8 cellular contexts compared by ENCODE assay signal in the genomic region with DNA sequence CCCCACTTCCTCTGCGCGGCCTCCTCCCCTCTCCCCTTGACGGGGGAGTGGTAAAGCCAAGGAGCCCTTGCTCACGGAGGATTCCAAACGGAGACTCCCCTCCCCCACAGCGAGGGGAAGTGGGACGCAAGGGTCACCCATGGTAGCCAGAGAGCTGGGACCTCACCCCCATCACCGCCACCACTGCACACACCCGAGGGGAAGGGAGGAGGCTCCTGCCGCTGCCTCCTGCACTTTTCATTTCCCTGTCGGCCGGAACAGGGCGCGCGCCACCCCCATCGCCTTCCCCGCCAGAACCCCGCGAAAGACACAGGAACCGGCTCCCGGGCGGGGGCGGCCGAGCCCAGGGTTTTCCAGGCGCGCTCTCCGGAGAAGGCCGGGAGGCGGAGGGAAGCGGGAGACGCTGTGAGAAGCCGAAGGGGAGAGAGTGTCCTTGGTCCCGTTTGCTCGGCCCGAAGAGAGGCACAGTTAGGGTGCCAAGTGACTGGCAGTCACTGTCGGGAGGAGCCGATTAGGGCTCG. TPM values are rescaled to one million over a fixed set of nuclear protein-coding genes. Genes with fewer than 3 reads are reported as not detected.
A peak's percentile ranks its signal among the peaks of the same experiment; 100 is the strongest.
DNase-seq lines count a peak whose midpoint lies in the region; TF ChIP-seq lines count a peak whose summit lies in the region.

No MANE protein-coding gene starts in this region.

- peak; percentile 8 for DNase-seq in NCI-H2196 (lab: John Stamatoyannopoulos, UW; ENCODE audit: unreplicated experiment)
- no peak for DNase-seq in NCI-H2196 treated with DMSO at 0.1 percent for 48 hours (lab: John Stamatoyannopoulos, UW; ENCODE audit: unreplicated experiment)
- peak; percentile 62 to 72 for DNase-seq in activated CD4-positive, alpha-beta T cell treated with anti-CD3 and anti-CD28 coated beads, Interleukin-2, amount 50 U/mL, for 48 hours
- DNase-seq in stomach: peak; percentile 44
- DNase-seq in NCI-H446 treated with DMSO at 0.1 percent for 48 hours (lab: John Stamatoyannopoulos, UW): no peak

- H3K4me2 ChIP-seq in Loucy (ENCODE audit: low read depth, low read length, poor library complexity, severe bottlenecking): peak overlapping the region; percentile 98

- TF ChIP-seq EP300 in stomach (IDR thresholded peaks at IDR 0.05): no peak

- H3K9me3 ChIP-seq in Loucy (ENCODE audit: insufficient read depth, low read depth, low read length): no peaks in the 10 kb centered on the region
- no peaks in the 10 kb centered on the region for H3K9me3 ChIP-seq in endocrine pancreas (ENCODE audit: control insufficient read depth, low read length)
- H3K9me3 ChIP-seq in mesodermal cell (ENCODE audit: control insufficient read depth, low read length): no peaks in the 10 kb centered on the region
- H3K9me3 ChIP-seq in stomach: no peaks in the 10 kb centered on the region

- TF ChIP-seq CTCF in Loucy (conservative IDR thresholded peaks at IDR 0.05; ENCODE audit: low read length): no peak
- TF ChIP-seq CTCF in stomach (IDR thresholded peaks at IDR 0.05): no peak

- peaks cover 45% of the 10 kb centered on the region for H4K20me1 ChIP-seq in Loucy (ENCODE audit: insufficient read depth, low read length, poor library complexity, severe bottlenecking)

- no peak for TF ChIP-seq POLR2A in stomach (IDR thresholded peaks at IDR 0.05)

- H3K36me3 ChIP-seq in Loucy (ENCODE audit: insufficient read depth, low read length) (peaks cover 12% of the 10 kb centered on the region), endocrine pancreas (ENCODE audit: control insufficient read depth, insufficient read depth, low read length) (no peaks in the 10 kb centered on the region), mesodermal cell (ENCODE audit: control insufficient read depth, insufficient read depth, low read length) (peaks cover 24% of the 10 kb centered on the region), stomach (peaks cover 1 to 19% (median 13%) of the 10 kb centered on the region in 4 donors)

- H3K9me2 ChIP-seq in Loucy (replicated peaks; ENCODE audit: low read depth, low read length): no peaks in the 10 kb centered on the region

- H3K27ac ChIP-seq in mesodermal cell (ENCODE audit: low read depth, low read length, severe bottlenecking) (peak overlapping the region; percentile 57), stomach (peak overlapping the region; percentile 83 to 91 (median 89))

- H3K4me3 ChIP-seq in Loucy (ENCODE audit: low read length, poor library complexity, severe bottlenecking) (peak overlapping the region; percentile 83), endocrine pancreas (ENCODE audit: control insufficient read depth, insufficient read depth, low read length) (peak overlapping the region; percentile 22), mesodermal cell (ENCODE audit: extremely low read depth, insufficient read depth, low read length, poor library complexity, severe bottlenecking) (peak overlapping the region; percentile 76), stomach (peak overlapping the region; percentile 66 to 90 (median 84))

- 0% methylated on average over 27 to 30 of the region's 38 CpGs for WGBS in mesodermal cell (ENCODE audit: insufficient coverage in 2 of 2), 2 experiments
- WGBS in stomach, 5 donors: 0 to 1% (median 0%) methylated on average over 24 to 38 of the region's 38 CpGs

- H3K79me2 ChIP-seq in Loucy (ENCODE audit: insufficient read depth, low read length): peaks cover 55% of the 10 kb centered on the region

- H3K9ac ChIP-seq in Loucy (ENCODE audit: low read depth, low read length, poor library complexity, severe bottlenecking) (peak overlapping the region; percentile 98), endocrine pancreas (ENCODE audit: control insufficient read depth, insufficient read depth, low read length) (peak overlapping the region; percentile 70)

- 0 out of 2 replicates have a peak overlapping the region, but pooled peaks have one; percentile 22 for H2AFZ ChIP-seq in Loucy (ENCODE audit: low read length)

- intact Hi-C loops in stomach (cut with DNase I; ENCODE audit: low total_unique reads): no loop called here

- H3K27me3 ChIP-seq in Loucy (ENCODE audit: insufficient read depth, low read length, poor library complexity, severe bottlenecking) (peaks cover 6% of the 10 kb centered on the region), endocrine pancreas (ENCODE audit: control insufficient read depth, insufficient read depth, low read length) (no peaks in the 10 kb centered on the region), stomach (no peaks in the 10 kb centered on the region)

- H3K4me1 ChIP-seq in Loucy (ENCODE audit: insufficient read depth, low read length, poor library complexity, severe bottlenecking) (peaks cover 39% of the 10 kb centered on the region), endocrine pancreas (ENCODE audit: control insufficient read depth, insufficient read depth, low read length) (no peaks in the 10 kb centered on the region), mesodermal cell (ENCODE audit: control insufficient read depth, insufficient read depth, low read length, poor library complexity, severe bottlenecking) (peaks cover 28% of the 10 kb centered on the region), stomach (peaks cover 29 to 64% (median 60%) of the 10 kb centered on the region in 4 donors)

- H3F3A ChIP-seq in Loucy (ENCODE audit: low read depth): peaks cover 10% of the 10 kb centered on the region; the same call in 1 of the 2 replicates

RNA-seq across cellular contexts. Expression of a gene that starts 0.8 kb away (rescaled TPM):
- 43.3 TPM for polyA plus RNA-seq in mesodermal cell (2013, experiment 1 of 2)
- 36.5 TPM for polyA plus RNA-seq in mesodermal cell (2013, experiment 2 of 2)
- 100 to 1,000 TPM in 2 of 5 donors, 10 to 100 TPM in 3; 40.6 to 193 (median 84.2) TPM for total RNA-seq in stomach
- 10 to 100 TPM; 75.3 to 77.2 (median 75.9) TPM for polyA plus RNA-seq in stomach

RNA-seq across cellular contexts. Expression of a gene that starts 19.5 kb away (rescaled TPM):
- polyA plus RNA-seq in mesodermal cell (2013, experiment 1 of 2): 27.3 TPM
- 23.9 TPM for polyA plus RNA-seq in mesodermal cell (2013, experiment 2 of 2)
- total RNA-seq in stomach: 10 to 100 TPM in 2 of 5 donors, 1 to 10 TPM in 2, not detected in 1; 1.8 to 65.2 (median 10.1) TPM
- 10 to 100 TPM in 2 of 3 donors, 1 to 10 TPM in 1; 8.6 to 11.9 (median 10.6) TPM for polyA plus RNA-seq in stomach

RNA-seq across cellular contexts. Expression of a gene that starts 19.9 kb away (rescaled TPM):
- 23.0 TPM for polyA plus RNA-seq in mesodermal cell (2013, experiment 1 of 2)
- 20.1 TPM for polyA plus RNA-seq in mesodermal cell (2013, experiment 2 of 2)
- 10 to 100 TPM in 4 of 5 donors, 1 to 10 TPM in 1; 1.2 to 34.4 (median 18.8) TPM for total RNA-seq in stomach
- 1 to 10 TPM; 6.1 to 9.8 (median 7.2) TPM for polyA plus RNA-seq in stomach

RNA-seq across cellular contexts. Expression of a gene that starts 45.6 kb away (rescaled TPM):
- 6.5 TPM for polyA plus RNA-seq in mesodermal cell (2013, experiment 1 of 2)
- 5.0 TPM for polyA plus RNA-seq in mesodermal cell (2013, experiment 2 of 2)
- total RNA-seq in stomach: 10 to 100 TPM in 2 of 5 donors, 1 to 10 TPM in 3; 4.0 to 26.3 (median 5.7) TPM
- polyA plus RNA-seq in stomach: 1 to 10 TPM in 1 of 3 donors, under 1 TPM in 2; 0.50 to 1.2 (median 0.58) TPM

Comparison
In these comparisons a context has a peak if more than half of its experiments do, and no peak if none do; other contexts are left out.
1. DNase-seq: peak in NCI-H2196 (single experiment), activated CD4-positive, alpha-beta T cell treated with anti-CD3 and anti-CD28 coated beads, Interleukin-2, amount 50 U/mL, for 48 hours (2 of 2) and stomach (single experiment); none in NCI-H2196 treated with DMSO at 0.1 percent for 48 hours (single experiment) and NCI-H446 treated with DMSO at 0.1 percent for 48 hours (single experiment).
2. H3K4me3 ChIP-seq: peak in every context shown above with its lines; median percentile 84 in stomach; 83 in Loucy; 76 in mesodermal cell; 22 in endocrine pancreas.